8 cellular contexts compared by ENCODE assay signal in genomic region chr2:143686585-143687164, GRCh38.
A peak's percentile ranks its signal among the peaks of the same experiment; 100 is the strongest.
DNase-seq lines count a peak whose midpoint lies in the region; ATAC-seq, FAIRE-seq and TF ChIP-seq lines count a peak whose summit lies in the region.

No MANE protein-coding gene starts in this region.

- H3K36me3 Mint-ChIP-seq in CD4-positive, alpha-beta memory T cell, result peaks cover 20 to 39% of the 10 kb centered on the region in 2 donors
- no peaks in the 10 kb centered on the region for H3K36me3 Mint-ChIP-seq in endodermal cell (ENCODE audit: low read depth)

- no peak overlapping the region for H3K4me3 ChIP-seq in CD4-positive, alpha-beta memory T cell (ENCODE audit: low read length in 2 of 2)
- H3K4me3 ChIP-seq in endodermal cell (ENCODE audit: low read length) (no peak overlapping the region), neutrophil (ENCODE audit: low read depth in 1 of 2, low read length in 1 of 2) (no peak overlapping the region)

- H3K9me3 ChIP-seq in CD4-positive, alpha-beta memory T cell (ENCODE audit: control insufficient read depth in 1 of 2, low read length in 2 of 2), result no peaks in the 10 kb centered on the region
- H3K9me3 ChIP-seq in endodermal cell (ENCODE audit: control insufficient read depth, low read length) (no peaks in the 10 kb centered on the region), neutrophil (no peaks in the 10 kb centered on the region)

- peak; percentile 76 for FAIRE-seq in GM19239 (lab: Jason Lieb, UNC)

- H3K4me1 Mint-ChIP-seq in CD4-positive, alpha-beta memory T cell, result peaks cover 25 to 62% (median 55%) of the 10 kb centered on the region in 4 donors
- H3K4me1 Mint-ChIP-seq in endodermal cell, result peaks cover 26% of the 10 kb centered on the region

- H3K36me3 ChIP-seq in CD4-positive, alpha-beta memory T cell (ENCODE audit: insufficient read depth, low read length), result no peaks in the 10 kb centered on the region
- no peaks in the 10 kb centered on the region for H3K36me3 ChIP-seq in endodermal cell (ENCODE audit: control insufficient read depth, insufficient read depth, low read length)
- H3K36me3 ChIP-seq in neutrophil, result no peaks in the 10 kb centered on the region

- H3K27ac Mint-ChIP-seq in CD4-positive, alpha-beta memory T cell, result peak overlapping the region in 5 of 7 donors; percentile 17 to 64 (median 45)
- no peak overlapping the region for H3K27ac Mint-ChIP-seq in endodermal cell

- intact Hi-C loops in CD4-positive, alpha-beta memory T cell (cut with micrococcal nuclease), result no loop called here

- WGBS in endodermal cell (ENCODE audit: insufficient coverage in 1 of 2, insufficient read length in 1 of 2), 2 experiments, result 47 to 63% methylated on average over 3 to 5 of the region's 5 CpGs

- no peaks in the 10 kb centered on the region for H3K27me3 ChIP-seq in CD4-positive, alpha-beta memory T cell (ENCODE audit: insufficient read depth, low read length)
- no peaks in the 10 kb centered on the region for H3K27me3 ChIP-seq in endodermal cell (ENCODE audit: control insufficient read depth, insufficient read depth, low read length, poor library complexity, severe bottlenecking)
- H3K27me3 ChIP-seq in neutrophil, result no peaks in the 10 kb centered on the region

- TF ChIP-seq CTCF in endodermal cell (conservative IDR thresholded peaks at IDR 0.05) (peak; percentile 84), neutrophil (IDR thresholded peaks at IDR 0.05) (peak; percentile 22)

- no peak overlapping the region for H3K9ac ChIP-seq in endodermal cell (ENCODE audit: extremely low read depth, low read length, poor library complexity, severe bottlenecking)

- H3K4me3 Mint-ChIP-seq in CD4-positive, alpha-beta memory T cell, result no peak overlapping the region
- H3K4me3 Mint-ChIP-seq in endodermal cell, result no peak overlapping the region

- no peak for ATAC-seq in GM21367 (IDR thresholded peaks at IDR 0.05; ENCODE audit: unreplicated experiment)
- no peak for ATAC-seq in HG03159 (IDR thresholded peaks at IDR 0.05; ENCODE audit: unreplicated experiment)

- H3K4me1 ChIP-seq in CD4-positive, alpha-beta memory T cell (ENCODE audit: insufficient read depth, low read length), result peaks cover 13% of the 10 kb centered on the region
- H3K4me1 ChIP-seq in endodermal cell (ENCODE audit: control insufficient read depth, insufficient read depth, low read length), result peaks cover 4% of the 10 kb centered on the region
- H3K4me1 ChIP-seq in neutrophil (ENCODE audit: control insufficient read depth in 1 of 2, insufficient read depth in 1 of 2, low read depth in 1 of 2, low read length in 1 of 2), result peaks cover 23 to 51% of the 10 kb centered on the region in 2 experiments

- H3K27me3 Mint-ChIP-seq in CD4-positive, alpha-beta memory T cell, result no peaks in the 10 kb centered on the region
- H3K27me3 Mint-ChIP-seq in endodermal cell (ENCODE audit: insufficient read depth), result no peaks in the 10 kb centered on the region

- H3K27ac ChIP-seq in CD4-positive, alpha-beta memory T cell (ENCODE audit: low read depth, low read length), result no peak overlapping the region
- H3K27ac ChIP-seq in endodermal cell (ENCODE audit: low read depth, low read length) (no peak overlapping the region), neutrophil (no peak overlapping the region), caudate nucleus (ENCODE audit: low read depth, low read length) (no peak overlapping the region)

- CTCF ChIA-PET in CD4-positive, alpha-beta memory T cell (lab: Charles Lee; ENCODE audit: partially characterized antibody), result interaction anchor here (0.7 to 0.9 kb wide), 6 partner anchors 9 to 72 kb away, joined by 3 to 4 read pairs (median 3); no protein-coding TSS in a partner anchor

- peaks cover 0 to 1% (median 0%) of the 10 kb centered on the region in 8 donors for H3K9me3 Mint-ChIP-seq in CD4-positive, alpha-beta memory T cell
- no peaks in the 10 kb centered on the region for H3K9me3 Mint-ChIP-seq in endodermal cell

- POLR2A ChIA-PET in CD4-positive, alpha-beta memory T cell (lab: Charles Lee; ENCODE audit: partially characterized antibody), result no interaction called here

- DNase-seq in CD4-positive, alpha-beta memory T cell, result peak in 3 of 5 donors; percentile 9 to 22 (median 15)
- DNase-seq in GM19239 (ENCODE audit: insufficient read length, low spot score), result no peak
- peak; percentile 44 for DNase-seq in NCI-H82 treated with DMSO at 0.1 percent for 48 hours (lab: John Stamatoyannopoulos, UW; ENCODE audit: unreplicated experiment)
- DNase-seq in endodermal cell, result no peak
- DNase-seq in caudate nucleus (lab: John Stamatoyannopoulos, UW), result no peak

Comparison
In these comparisons a context has a peak if more than half of its experiments do, and no peak if none do; other contexts are left out.
1. DNase-seq: peak in CD4-positive, alpha-beta memory T cell (3 of 5) and NCI-H82 treated with DMSO at 0.1 percent for 48 hours (single experiment); none in GM19239 (single experiment), endodermal cell (single experiment) and caudate nucleus (0 of 61).